In genomic region chr3:98709433-98709832, GRCh38 we compare ENCODE assay signal across 19 cellular contexts. TPM values are rescaled to one million over a fixed set of nuclear protein-coding genes. Genes with fewer than 3 reads are reported as not detected.
DNase-seq lines count a peak whose midpoint lies in the region; ATAC-seq and TF ChIP-seq lines count a peak whose summit lies in the region.
"Had no signal": no experiment of that assay in that cellular context is flagged by ENCODE, and none has a peak within 500 bp of the region (broad histone marks: within the 10 kb centered on the region; RNA-seq: fewer than 3 reads in every experiment).

No MANE protein-coding gene starts in this region.

- H3K4me1 Mint-ChIP-seq in WTC11 (peaks cover 47% of the 10 kb centered on the region), nephron (peaks cover 17% of the 10 kb centered on the region), type B pancreatic cell (ENCODE audit: unreplicated experiment) (peaks cover 23% of the 10 kb centered on the region)
- H3K4me1 Mint-ChIP-seq: CD4-positive, alpha-beta memory T cell had no signal

- no peak overlapping the region for H3K4me3 ChIP-seq in HEK293 (ENCODE audit: low read depth, low read length)

- H3K36me3 ChIP-seq in HEK293 (ENCODE audit: control insufficient read depth in 2 of 2, insufficient read depth in 1 of 2, low read length in 2 of 2) = no peaks in the 10 kb centered on the region

- no peaks in the 10 kb centered on the region for H3K36me3 Mint-ChIP-seq in WTC11
- H3K36me3 Mint-ChIP-seq in nephron (ENCODE audit: low read depth) = no peaks in the 10 kb centered on the region
- no peaks in the 10 kb centered on the region for H3K36me3 Mint-ChIP-seq in type B pancreatic cell
- H3K36me3 Mint-ChIP-seq: CD4-positive, alpha-beta memory T cell had no signal

- POLR2A ChIA-PET in HEK293 (lab: Yijun Ruan, JAX) = no interaction called here
- POLR2A ChIA-PET in WTC11 (lab: Charles Lee) = no interaction called here

- H3K27ac ChIP-seq in HEK293 (ENCODE audit: extremely low read depth, low read depth, low read length) = no peak overlapping the region
- H3K27ac ChIP-seq: SK-N-MC had no signal

- no peak for TF ChIP-seq CTCF in HEK293 (tag by site-specific recombination; IDR thresholded peaks at IDR 0.05)
- no peak for TF ChIP-seq CTCF in WTC11 (IDR thresholded peaks at IDR 0.05)
- no peak for TF ChIP-seq CTCF in nephron (IDR thresholded peaks at IDR 0.05; ENCODE audit: unreplicated experiment in 3 of 3)
- no peak for TF ChIP-seq CTCF in type B pancreatic cell (conservative IDR thresholded peaks at IDR 0.05)

- no peaks in the 10 kb centered on the region; the same call in 1 of the 2 replicates for H3K4me1 ChIP-seq in HEK293 (ENCODE audit: control insufficient read depth, insufficient read depth, low read length)

- H3K9me3 ChIP-seq in HEK293 (ENCODE audit: control insufficient read depth, insufficient read depth, low read depth, low read length) = no peaks in the 10 kb centered on the region

- ATAC-seq in WTC11 (0 out of 2 replicates have a peak, but pooled peaks have one; percentile 21), GM19455 (IDR thresholded peaks at IDR 0.05; ENCODE audit: unreplicated experiment) (no peak)

- peaks cover 4% of the 10 kb centered on the region for H3K27me3 Mint-ChIP-seq in WTC11 (ENCODE audit: low read depth)
- no peaks in the 10 kb centered on the region for H3K27me3 Mint-ChIP-seq in nephron (ENCODE audit: low read depth)
- no peaks in the 10 kb centered on the region for H3K27me3 Mint-ChIP-seq in type B pancreatic cell

- H3K27ac Mint-ChIP-seq in WTC11 = no peak overlapping the region
- peak overlapping the region in 2 of 3 experiments; percentile 4 to 62 for H3K27ac Mint-ChIP-seq in nephron
- H3K27ac Mint-ChIP-seq in type B pancreatic cell = peak overlapping the region; percentile 58
- H3K27ac Mint-ChIP-seq: CD4-positive, alpha-beta memory T cell had no signal

- CTCF ChIA-PET in HEK293 (lab: Yijun Ruan, JAX) = interaction anchor here (0.6 kb wide), 1 partner anchor 1075 kb away, joined by 3 read pairs; no protein-coding TSS in a partner anchor
- CTCF ChIA-PET in WTC11 (lab: Charles Lee) = no interaction called here

- H3K9me3 Mint-ChIP-seq in WTC11 (peaks cover 10% of the 10 kb centered on the region; the same call in 1 of the 2 replicates), nephron (no peaks in the 10 kb centered on the region), type B pancreatic cell (no peaks in the 10 kb centered on the region)

- DNase-seq in WTC11 (ENCODE audit: low spot score) (no peak), type B pancreatic cell (ENCODE audit: extremely low spot score, unreplicated experiment) (no peak), MV-4-11 (lab: John Stamatoyannopoulos, UW) (no peak), cerebellum (ENCODE audit: low spot score) (no peak)
- DNase-seq: CD4-positive, alpha-beta memory T cell; DND-41; Karpas-422; NCI-H1417 treated with DMSO at 0.1 percent for 48 hours; NCI-H187 treated with DMSO at 0.1 percent for 48 hours; NCI-H226; NCI-H524 treated with DMSO at 0.1 percent for 48 hours; NCI-H82; OCI-M1; SHP77; SW 1271 had no signal

- H3K4me3 Mint-ChIP-seq in WTC11 = no peak overlapping the region
- no peak overlapping the region for H3K4me3 Mint-ChIP-seq in nephron
- peak overlapping the region; percentile 29 for H3K4me3 Mint-ChIP-seq in type B pancreatic cell
- H3K4me3 Mint-ChIP-seq: CD4-positive, alpha-beta memory T cell had no signal

TF ChIP-seq in HEK293, 187 proteins besides CTCF, POLR2A, EP300 and RAD21:
- TF ChIP-seq ZNF16 (tag by site-specific recombination; IDR thresholded peaks at IDR 0.05; ENCODE audit: low read depth) = no peak
- TF ChIP-seq REST (tag by site-specific recombination; IDR thresholded peaks at IDR 0.05) = peak; percentile 85

TF ChIP-seq in WTC11, 78 proteins besides CTCF, POLR2A, EP300 and RAD21 (continues in another document):
- no peak for TF ChIP-seq FOXK1 (CRISPR knock-in tag; IDR thresholded peaks at IDR 0.05)
- no peak for TF ChIP-seq ZNF671 (CRISPR knock-in tag; IDR thresholded peaks at IDR 0.05)
- TF ChIP-seq KAT7 (CRISPR knock-in tag; IDR thresholded peaks at IDR 0.05; ENCODE audit: borderline replicate concordance) = no peak
- no peak for TF ChIP-seq ATF3 (CRISPR knock-in tag; conservative IDR thresholded peaks at IDR 0.05)
- no peak for TF ChIP-seq GRHL2 (CRISPR knock-in tag; IDR thresholded peaks at IDR 0.05; ENCODE audit: insufficient replicate concordance, severe bottlenecking)
- no peak for TF ChIP-seq ZNF532 (CRISPR knock-in tag; IDR thresholded peaks at IDR 0.05; ENCODE audit: borderline replicate concordance)
- TF ChIP-seq, protein P1, sequence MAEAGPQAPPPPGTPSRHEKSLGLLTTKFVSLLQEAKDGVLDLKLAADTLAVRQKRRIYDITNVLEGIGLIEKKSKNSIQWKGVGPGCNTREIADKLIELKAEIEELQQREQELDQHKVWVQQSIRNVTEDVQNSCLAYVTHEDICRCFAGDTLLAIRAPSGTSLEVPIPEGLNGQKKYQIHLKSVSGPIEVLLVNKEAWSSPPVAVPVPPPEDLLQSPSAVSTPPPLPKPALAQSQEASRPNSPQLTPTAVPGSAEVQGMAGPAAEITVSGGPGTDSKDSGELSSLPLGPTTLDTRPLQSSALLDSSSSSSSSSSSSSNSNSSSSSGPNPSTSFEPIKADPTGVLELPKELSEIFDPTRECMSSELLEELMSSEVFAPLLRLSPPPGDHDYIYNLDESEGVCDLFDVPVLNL (CRISPR knock-in tag; IDR thresholded peaks at IDR 0.05; ENCODE audit: borderline replicate concordance, low read depth) = no peak
- no peak for TF ChIP-seq ZBTB21 (CRISPR knock-in tag; IDR thresholded peaks at IDR 0.05; ENCODE audit: borderline replicate concordance)
- TF ChIP-seq AFF4 (CRISPR knock-in tag; IDR thresholded peaks at IDR 0.05; ENCODE audit: borderline replicate concordance) = no peak
- TF ChIP-seq GABPB1 (CRISPR knock-in tag; IDR thresholded peaks at IDR 0.05) = no peak

RNA-seq across cellular contexts. Expression of gene ST3GAL6, which starts 53.7 kb away (rescaled TPM):
- total RNA-seq in WTC11 (2021) (8.1 to 8.7 TPM (median 8.3 TPM) in 3 replicates), type B pancreatic cell (ENCODE audit: low replicate concordance) (16.5 and 21.9 TPM in 2 replicates), cerebellum (19.8 TPM)
